Comparison of ENCODE assay signal across 1 cellular context in genomic region chr20:50844430-50845100, GRCh38.
TF ChIP-seq lines count a peak whose summit lies in the region.

No MANE protein-coding gene starts in this region.

TF ChIP-seq in GM23338, 12 proteins besides CTCF, POLR2A, EP300 and RAD21 (continued from another document):
- TF ChIP-seq, protein P1, sequence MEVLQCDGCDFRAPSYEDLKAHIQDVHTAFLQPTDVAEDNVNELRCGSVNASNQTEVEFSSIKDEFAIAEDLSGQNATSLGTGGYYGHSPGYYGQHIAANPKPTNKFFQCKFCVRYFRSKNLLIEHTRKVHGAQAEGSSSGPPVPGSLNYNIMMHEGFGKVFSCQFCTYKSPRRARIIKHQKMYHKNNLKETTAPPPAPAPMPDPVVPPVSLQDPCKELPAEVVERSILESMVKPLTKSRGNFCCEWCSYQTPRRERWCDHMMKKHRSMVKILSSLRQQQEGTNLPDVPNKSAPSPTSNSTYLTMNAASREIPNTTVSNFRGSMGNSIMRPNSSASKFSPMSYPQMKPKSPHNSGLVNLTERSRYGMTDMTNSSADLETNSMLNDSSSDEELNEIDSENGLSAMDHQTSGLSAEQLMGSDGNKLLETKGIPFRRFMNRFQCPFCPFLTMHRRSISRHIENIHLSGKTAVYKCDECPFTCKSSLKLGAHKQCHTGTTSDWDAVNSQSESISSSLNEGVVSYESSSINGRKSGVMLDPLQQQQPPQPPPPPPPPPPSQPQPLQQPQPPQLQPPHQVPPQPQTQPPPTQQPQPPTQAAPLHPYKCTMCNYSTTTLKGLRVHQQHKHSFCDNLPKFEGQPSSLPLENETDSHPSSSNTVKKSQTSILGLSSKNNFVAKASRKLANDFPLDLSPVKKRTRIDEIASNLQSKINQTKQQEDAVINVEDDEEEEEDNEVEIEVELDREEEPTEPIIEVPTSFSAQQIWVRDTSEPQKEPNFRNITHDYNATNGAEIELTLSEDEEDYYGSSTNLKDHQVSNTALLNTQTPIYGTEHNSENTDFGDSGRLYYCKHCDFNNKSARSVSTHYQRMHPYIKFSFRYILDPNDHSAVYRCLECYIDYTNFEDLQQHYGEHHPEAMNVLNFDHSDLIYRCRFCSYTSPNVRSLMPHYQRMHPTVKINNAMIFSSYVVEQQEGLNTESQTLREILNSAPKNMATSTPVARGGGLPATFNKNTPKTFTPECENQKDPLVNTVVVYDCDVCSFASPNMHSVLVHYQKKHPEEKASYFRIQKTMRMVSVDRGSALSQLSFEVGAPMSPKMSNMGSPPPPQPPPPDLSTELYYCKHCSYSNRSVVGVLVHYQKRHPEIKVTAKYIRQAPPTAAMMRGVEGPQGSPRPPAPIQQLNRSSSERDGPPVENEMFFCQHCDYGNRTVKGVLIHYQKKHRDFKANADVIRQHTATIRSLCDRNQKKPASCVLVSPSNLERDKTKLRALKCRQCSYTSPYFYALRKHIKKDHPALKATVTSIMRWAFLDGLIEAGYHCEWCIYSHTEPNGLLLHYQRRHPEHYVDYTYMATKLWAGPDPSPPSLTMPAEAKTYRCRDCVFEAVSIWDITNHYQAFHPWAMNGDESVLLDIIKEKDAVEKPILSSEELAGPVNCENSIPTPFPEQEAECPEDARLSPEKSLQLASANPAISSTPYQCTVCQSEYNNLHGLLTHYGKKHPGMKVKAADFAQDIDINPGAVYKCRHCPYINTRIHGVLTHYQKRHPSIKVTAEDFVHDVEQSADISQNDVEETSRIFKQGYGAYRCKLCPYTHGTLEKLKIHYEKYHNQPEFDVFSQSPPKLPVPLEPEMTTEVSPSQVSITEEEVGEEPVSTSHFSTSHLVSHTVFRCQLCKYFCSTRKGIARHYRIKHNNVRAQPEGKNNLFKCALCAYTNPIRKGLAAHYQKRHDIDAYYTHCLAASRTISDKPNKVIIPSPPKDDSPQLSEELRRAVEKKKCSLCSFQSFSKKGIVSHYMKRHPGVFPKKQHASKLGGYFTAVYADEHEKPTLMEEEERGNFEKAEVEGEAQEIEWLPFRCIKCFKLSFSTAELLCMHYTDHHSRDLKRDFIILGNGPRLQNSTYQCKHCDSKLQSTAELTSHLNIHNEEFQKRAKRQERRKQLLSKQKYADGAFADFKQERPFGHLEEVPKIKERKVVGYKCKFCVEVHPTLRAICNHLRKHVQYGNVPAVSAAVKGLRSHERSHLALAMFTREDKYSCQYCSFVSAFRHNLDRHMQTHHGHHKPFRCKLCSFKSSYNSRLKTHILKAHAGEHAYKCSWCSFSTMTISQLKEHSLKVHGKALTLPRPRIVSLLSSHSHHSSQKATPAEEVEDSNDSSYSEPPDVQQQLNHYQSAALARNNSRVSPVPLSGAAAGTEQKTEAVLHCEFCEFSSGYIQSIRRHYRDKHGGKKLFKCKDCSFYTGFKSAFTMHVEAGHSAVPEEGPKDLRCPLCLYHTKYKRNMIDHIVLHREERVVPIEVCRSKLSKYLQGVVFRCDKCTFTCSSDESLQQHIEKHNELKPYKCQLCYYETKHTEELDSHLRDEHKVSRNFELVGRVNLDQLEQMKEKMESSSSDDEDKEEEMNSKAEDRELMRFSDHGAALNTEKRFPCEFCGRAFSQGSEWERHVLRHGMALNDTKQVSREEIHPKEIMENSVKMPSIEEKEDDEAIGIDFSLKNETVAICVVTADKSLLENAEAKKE (CRISPR knock-in tag; IDR thresholded peaks at IDR 0.05): no peak
- no peak for TF ChIP-seq ZNF331 (CRISPR knock-in tag; IDR thresholded peaks at IDR 0.05; ENCODE audit: low read depth)
- TF ChIP-seq JUNB (IDR thresholded peaks at IDR 0.05; ENCODE audit: unreplicated experiment): no peak
